ENCODE assay signal across 25 cellular contexts in the genomic region with DNA sequence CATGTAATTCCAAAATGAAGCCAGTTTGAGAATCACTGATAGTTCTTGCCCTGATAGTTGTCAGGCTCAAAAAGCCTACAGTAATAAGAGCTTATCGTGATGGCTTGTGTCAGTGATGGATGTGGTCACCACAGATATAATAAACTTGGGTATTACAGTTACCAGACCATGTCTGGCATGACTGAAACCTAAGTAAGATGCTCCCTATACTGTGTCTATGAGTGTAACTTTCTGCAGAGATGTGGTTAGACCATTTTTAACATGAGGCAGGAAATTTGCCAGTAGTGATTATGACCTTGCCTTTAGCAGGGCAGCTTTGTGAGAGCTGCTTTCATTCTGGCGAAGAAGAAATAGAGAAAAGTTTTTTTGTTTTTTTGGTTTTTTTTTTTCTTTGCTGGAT.
"Had no signal": no experiment of that assay in that cellular context is flagged by ENCODE, and none has a peak within 500 bp of the region (broad histone marks: within the 10 kb centered on the region; RNA-seq: fewer than 3 reads in every experiment).

No MANE protein-coding gene starts in this region.

- H3K9me3 ChIP-seq: adrenal gland, esophagus muscularis mucosa, mucosa of descending colon, neutrophil, upper lobe of left lung, vagina had no signal

- H3K27ac Mint-ChIP-seq: activated CD4-positive, alpha-beta T cell treated with anti-CD3 and anti-CD28 coated beads for 36 hours; activated naive CD4-positive, alpha-beta T cell treated with anti-CD3 and anti-CD28 coated beads for 36 hours; activated naive CD8-positive, alpha-beta T cell treated with anti-CD3 and anti-CD28 coated beads for 36 hours; dendritic cell treated with granulocyte-macrophage colony-stimulating factor and Interleukin-4, amounts not matched to agents 40 ng/mL and 50 ng/mL, for 4 days; naive B cell; nephron progenitor cell; stimulated activated memory B cell treated with anti-CD40 and anti-IgM and Interleukin-4, amounts not matched to agents 10 μg/mL and 1 μg/mL and 100 μg/mL, for 72 hours had no signal

- H3K9me3 Mint-ChIP-seq: activated naive CD4-positive, alpha-beta T cell treated with anti-CD3 and anti-CD28 coated beads for 36 hours; activated naive CD8-positive, alpha-beta T cell treated with anti-CD3 and anti-CD28 coated beads for 36 hours; dendritic cell treated with granulocyte-macrophage colony-stimulating factor and Interleukin-4, amounts not matched to agents 40 ng/mL and 50 ng/mL, for 4 days; naive B cell; nephron progenitor cell; stimulated activated memory B cell treated with anti-CD40 and anti-IgM and Interleukin-4, amounts not matched to agents 10 μg/mL and 1 μg/mL and 100 μg/mL, for 72 hours; stimulated activated naive CD8-positive, alpha-beta T cell treated with anti-CD3 and anti-CD28 coated beads, Interleukin-15, amount 100 ng/mL, for 72 hours had no signal

- H3K4me1 Mint-ChIP-seq: activated CD4-positive, alpha-beta T cell treated with anti-CD3 and anti-CD28 coated beads for 36 hours; activated naive CD8-positive, alpha-beta T cell treated with anti-CD3 and anti-CD28 coated beads for 36 hours; naive B cell; stimulated activated memory B cell treated with anti-CD40 and anti-IgM and Interleukin-4, amounts not matched to agents 10 μg/mL and 1 μg/mL and 100 μg/mL, for 72 hours; stimulated activated naive CD8-positive, alpha-beta T cell treated with anti-CD3 and anti-CD28 coated beads, Interleukin-15, amount 100 ng/mL, for 72 hours had no signal

- H3K27ac ChIP-seq: adrenal gland, esophagus muscularis mucosa, neutrophil, upper lobe of left lung, vagina had no signal

- H3K4me3 Mint-ChIP-seq: activated CD4-positive, alpha-beta T cell treated with anti-CD3 and anti-CD28 coated beads for 36 hours; activated naive CD4-positive, alpha-beta T cell treated with anti-CD3 and anti-CD28 coated beads for 36 hours; activated naive CD8-positive, alpha-beta T cell treated with anti-CD3 and anti-CD28 coated beads for 36 hours; dendritic cell treated with granulocyte-macrophage colony-stimulating factor and Interleukin-4, amounts not matched to agents 40 ng/mL and 50 ng/mL, for 4 days; naive B cell; nephron progenitor cell; stimulated activated memory B cell treated with anti-CD40 and anti-IgM and Interleukin-4, amounts not matched to agents 10 μg/mL and 1 μg/mL and 100 μg/mL, for 72 hours; stimulated activated naive CD8-positive, alpha-beta T cell treated with anti-CD3 and anti-CD28 coated beads, Interleukin-15, amount 100 ng/mL, for 72 hours had no signal

- DNase-seq: activated CD4-positive, alpha-beta T cell treated with anti-CD3 and anti-CD28 coated beads for 36 hours; activated CD4-positive, CD25-positive, alpha-beta regulatory T cell; activated effector memory CD4-positive, alpha-beta T cell treated with Interleukin-2 at 50 U/mL for 16 hours; activated naive CD4-positive, alpha-beta T cell treated with anti-CD3 and anti-CD28 coated beads for 36 hours; activated naive CD8-positive, alpha-beta T cell treated with anti-CD3 and anti-CD28 coated beads for 36 hours; activated T-cell treated with anti-CD3 and anti-CD28 coated beads for 4 hours; adrenal gland; central memory CD4-positive, alpha-beta T cell; hippocampal formation; left colon; mucosa of descending colon; naive B cell; nephron progenitor cell; small intestine; stimulated activated CD4-positive, alpha-beta T cell treated with anti-CD3 and anti-CD28 coated beads, Interleukin-4, amount 100 ng/mL, for 24 hours; stimulated activated naive CD8-positive, alpha-beta T cell treated with anti-CD3 and anti-CD28 coated beads, Interleukin-15, amount 100 ng/mL, for 72 hours; substantia nigra; upper lobe of left lung had no signal

- H3K4me3 ChIP-seq: adrenal gland, esophagus muscularis mucosa, lung, mucosa of descending colon, upper lobe of left lung, vagina had no signal

- ATAC-seq: activated CD4-positive, alpha-beta T cell treated with anti-CD3 and anti-CD28 coated beads for 36 hours; left colon; mucosa of descending colon; sciatic nerve; stimulated activated memory B cell treated with anti-CD40 and anti-IgM and Interleukin-4, amounts not matched to agents 10 μg/mL and 1 μg/mL and 100 μg/mL, for 72 hours; stimulated activated naive CD8-positive, alpha-beta T cell treated with anti-CD3 and anti-CD28 coated beads, Interleukin-15, amount 100 ng/mL, for 72 hours had no signal

- H3K4me1 ChIP-seq: upper lobe of left lung, vagina had no signal

- H3K27me3 ChIP-seq: adrenal gland, esophagus muscularis mucosa, neutrophil, upper lobe of left lung, vagina had no signal

- H3K36me3 Mint-ChIP-seq: activated naive CD8-positive, alpha-beta T cell treated with anti-CD3 and anti-CD28 coated beads for 36 hours had no signal
